Comparison of ENCODE assay signal across 12 cellular contexts in the genomic region with DNA sequence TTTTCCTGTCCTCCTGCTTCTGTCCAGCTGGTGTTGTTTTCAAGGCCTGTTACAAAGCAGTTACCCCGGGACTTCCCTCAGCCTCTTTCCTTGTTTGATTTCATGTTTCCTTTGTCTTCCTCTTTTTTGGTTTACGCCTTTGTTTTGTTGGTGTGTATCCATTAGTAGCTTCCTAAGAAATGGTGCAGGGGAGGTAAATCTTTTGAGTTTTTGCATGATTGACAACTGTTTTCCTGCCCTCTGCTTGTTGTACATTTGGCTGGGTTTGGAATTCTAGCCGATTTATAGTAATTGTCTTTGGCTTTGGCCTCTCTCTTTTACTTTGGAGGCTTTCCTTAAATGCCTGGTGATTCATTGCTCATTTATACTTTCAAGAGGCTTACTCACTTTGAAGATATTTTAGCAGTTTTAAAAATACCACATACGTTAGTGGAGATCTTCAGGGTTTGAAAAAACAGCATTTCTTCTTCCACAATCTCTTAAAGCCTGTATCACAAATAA. TPM values are rescaled to one million over a fixed set of nuclear protein-coding genes. Genes with fewer than 3 reads are reported as not detected.
A peak's percentile ranks its signal among the peaks of the same experiment; 100 is the strongest.
DNase-seq lines count a peak whose midpoint lies in the region; ATAC-seq, FAIRE-seq and TF ChIP-seq lines count a peak whose summit lies in the region.
"Had no signal": no experiment of that assay in that cellular context is flagged by ENCODE, and none has a peak within 500 bp of the region (broad histone marks: within the 10 kb centered on the region; RNA-seq: fewer than 3 reads in every experiment).

No MANE protein-coding gene starts in this region.

- H2AFZ ChIP-seq in Karpas-422 (ENCODE audit: low read length) = no peak overlapping the region

- no peak overlapping the region for H3K27ac ChIP-seq in Karpas-422 (ENCODE audit: low read length)

- no peak for ATAC-seq in GM19023 (IDR thresholded peaks at IDR 0.05; ENCODE audit: unreplicated experiment)
- ATAC-seq: activated T-cell treated with anti-CD3 and anti-CD28 coated beads, Interleukin-2, amount 50 U/mL, for 72 hours had no signal

- H3K36me3 ChIP-seq in kidney epithelial cell (ENCODE audit: control insufficient read depth, insufficient read depth, low read length) = no peaks in the 10 kb centered on the region
- H3K36me3 ChIP-seq in Karpas-422 (ENCODE audit: insufficient read depth, low read length) = no peaks in the 10 kb centered on the region

- no peak for TF ChIP-seq CTCF in kidney epithelial cell (IDR thresholded peaks at IDR 0.05; ENCODE audit: insufficient read depth, low read length, poor library complexity, severe bottlenecking)

- H3K27me3 ChIP-seq in kidney epithelial cell (ENCODE audit: control insufficient read depth, insufficient read depth, low read length) (no peaks in the 10 kb centered on the region), Karpas-422 (ENCODE audit: low read length) (no peaks in the 10 kb centered on the region)

- H3K9me3 ChIP-seq in Karpas-422 (ENCODE audit: low read length) = no peaks in the 10 kb centered on the region

- H3K4me2 ChIP-seq in Karpas-422 (ENCODE audit: low read depth, low read length, poor library complexity, severe bottlenecking) = no peak overlapping the region

- no peak overlapping the region for H3K4me3 ChIP-seq in kidney epithelial cell (ENCODE audit: low read depth, low read length)
- H3K4me3 ChIP-seq in Karpas-422 (ENCODE audit: low read length) = no peak overlapping the region

- no peak for FAIRE-seq in HTR-8/SVneo (lab: Jason Lieb, UNC)
- FAIRE-seq: colon had no signal

- no peaks in the 10 kb centered on the region for H3K9me2 ChIP-seq in Karpas-422 (replicated peaks; ENCODE audit: insufficient read depth, low read length)

- no peak overlapping the region for H3K9ac ChIP-seq in Karpas-422 (ENCODE audit: low read length)

- H3K79me2 ChIP-seq in Karpas-422 (ENCODE audit: low read length) = no peaks in the 10 kb centered on the region

- peaks cover 7% of the 10 kb centered on the region; the same call in 1 of the 2 replicates for H3K4me1 ChIP-seq in Karpas-422 (ENCODE audit: low read length)

- peak; percentile 70 for DNase-seq in AG08396 (ENCODE audit: low spot score)
- DNase-seq in HTR-8/SVneo (ENCODE audit: insufficient read length, low spot score) = peak; percentile 45
- peak; percentile 88 for DNase-seq in astrocyte of the hippocampus (ENCODE audit: low read depth, low spot score)
- DNase-seq in kidney epithelial cell (ENCODE audit: low read depth) = peak; percentile 69
- DNase-seq in COLO668 (lab: John Stamatoyannopoulos, UW; ENCODE audit: unreplicated experiment) = no peak
- DNase-seq in Karpas-422 = no peak
- DNase-seq in activated T-cell treated with anti-CD3 and anti-CD28 coated beads, Interleukin-2, amount 50 U/mL, for 1 hour = no peak
- DNase-seq: activated T-cell treated with anti-CD3 and anti-CD28 coated beads, Interleukin-2, amount 50 U/mL, for 72 hours; C1 segment of cervical spinal cord; NCI-H1436 treated with DMSO at 0.1 percent for 48 hours had no signal

- H4K20me1 ChIP-seq in Karpas-422 (ENCODE audit: insufficient read depth, low read depth, low read length) = no peaks in the 10 kb centered on the region

RNA-seq across cellular contexts. Expression of gene DNAH2, which starts 32.8 kb away (rescaled TPM):
- 0.04 TPM in 1 of 2 replicates, not detected in the other for total RNA-seq in kidney epithelial cell
- total RNA-seq in Karpas-422 (2014; rRNA removed; shearing (Covaris generic); ENCODE audit: low replicate concordance) = not detected in 2 replicates

RNA-seq across cellular contexts. Expression of gene EFNB3, which starts 45.4 kb away (rescaled TPM):
- total RNA-seq in kidney epithelial cell = 4.7 and 5.5 TPM in 2 replicates
- total RNA-seq in Karpas-422 (2014; rRNA removed; shearing (Covaris generic); ENCODE audit: low replicate concordance) = not detected in 2 replicates
- total RNA-seq: activated T-cell treated with anti-CD3 and anti-CD28 coated beads, Interleukin-2, amount 50 U/mL, for 72 hours had no signal

Comparison
In these comparisons a context has a peak if more than half of its experiments do, and no peak if none do; other contexts are left out.
1. DNase-seq: peak in AG08396 (single experiment), HTR-8/SVneo (single experiment), astrocyte of the hippocampus (single experiment) and kidney epithelial cell (single experiment); none in COLO668 (single experiment), Karpas-422 (single experiment) and activated T-cell treated with anti-CD3 and anti-CD28 coated beads, Interleukin-2, amount 50 U/mL, for 1 hour (single experiment).